28 cellular contexts compared by ENCODE assay signal in the genomic region with DNA sequence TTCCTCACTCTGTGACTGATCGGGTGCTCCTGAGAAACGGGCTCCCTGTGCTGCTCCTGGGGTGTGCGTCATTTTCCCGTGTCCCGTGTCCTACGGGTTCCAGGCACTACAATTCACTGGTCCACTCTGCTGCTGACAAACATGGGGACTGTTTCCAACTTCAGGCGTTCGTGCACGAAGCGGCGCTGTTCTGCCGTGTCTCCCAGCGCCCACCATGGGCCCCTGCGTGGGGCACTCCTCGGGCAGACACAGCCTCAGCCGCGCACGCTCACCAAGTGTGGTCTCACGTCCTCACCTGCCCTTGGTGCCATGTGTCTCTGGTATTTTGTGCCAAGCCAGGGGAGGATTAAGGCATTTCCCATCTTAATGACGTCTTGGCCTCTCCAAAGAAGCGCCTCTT. TPM values are rescaled to one million over a fixed set of nuclear protein-coding genes. Genes with fewer than 3 reads are reported as not detected.
"Had no signal": no experiment of that assay in that cellular context is flagged by ENCODE, and none has a peak within 500 bp of the region (broad histone marks: within the 10 kb centered on the region; RNA-seq: fewer than 3 reads in every experiment).

No MANE protein-coding gene starts in this region.

- H3K36me3 ChIP-seq: upper lobe of right lung had no signal

- H3K36me3 Mint-ChIP-seq: activated naive CD4-positive, alpha-beta T cell treated with anti-CD3 and anti-CD28 coated beads, Interleukin-2, amount 50 U/mL, for 24 hours had no signal

- H3K27me3 Mint-ChIP-seq: activated CD8-positive, alpha-beta T cell treated with anti-CD3 and anti-CD28 coated beads for 36 hours; activated naive CD4-positive, alpha-beta T cell treated with anti-CD3 and anti-CD28 coated beads, Interleukin-2, amount 50 U/mL, for 24 hours; activated naive CD8-positive, alpha-beta T cell treated with anti-CD3 and anti-CD28 coated beads, Interleukin-2, amount 50 U/mL, for 24 hours; activated T-helper 17 cell treated with anti-CD3 and anti-CD28 coated beads, Interleukin-2, amount 50 U/mL, for 72 hours had no signal

- H3K9me3 Mint-ChIP-seq: activated CD8-positive, alpha-beta T cell treated with anti-CD3 and anti-CD28 coated beads for 36 hours; activated naive CD4-positive, alpha-beta T cell treated with anti-CD3 and anti-CD28 coated beads, Interleukin-2, amount 50 U/mL, for 24 hours; activated naive CD8-positive, alpha-beta T cell treated with anti-CD3 and anti-CD28 coated beads, Interleukin-2, amount 50 U/mL, for 24 hours; activated T-cell treated with anti-CD3 and anti-CD28 coated beads, Interleukin-2, amount 50 U/mL, for 4 hours; activated T-helper 17 cell treated with anti-CD3 and anti-CD28 coated beads, Interleukin-2, amount 50 U/mL, for 72 hours; endodermal cell; immature natural killer cell; mesothelial cell of epicardium; neural crest cell; stimulated activated naive CD8-positive, alpha-beta T cell treated with anti-CD3 and anti-CD28 coated beads, Interleukin-15, amount 100 ng/mL, for 72 hours; T-helper 2 cell treated with Interferon-gamma antibody and Interleukin-4, amounts not matched to agents 5 μg/mL and 100 μg/mL, for 36 hours had no signal

- ATAC-seq: activated CD4-positive, CD25-positive, alpha-beta regulatory T cell treated with anti-CD3 and anti-CD28 coated beads, Interleukin-2, amount 50 U/mL, for 24 hours; activated CD8-positive, alpha-beta T cell treated with anti-CD3 and anti-CD28 coated beads for 36 hours; activated naive CD8-positive, alpha-beta T cell treated with anti-CD3 and anti-CD28 coated beads, Interleukin-2, amount 50 U/mL, for 24 hours; activated T-cell treated with anti-CD3 and anti-CD28 coated beads, Interleukin-2, amount 50 U/mL, for 4 hours; activated T-helper 17 cell treated with anti-CD3 and anti-CD28 coated beads, Interleukin-2, amount 50 U/mL, for 72 hours; esophagus mucosa; foreskin keratinocyte; heart left ventricle; left colon; naive thymus-derived CD8-positive, alpha-beta T cell; right cardiac atrium; stimulated activated naive CD8-positive, alpha-beta T cell treated with anti-CD3 and anti-CD28 coated beads, Interleukin-15, amount 100 ng/mL, for 72 hours; upper lobe of right lung had no signal

- H3K27ac Mint-ChIP-seq: activated CD8-positive, alpha-beta T cell treated with anti-CD3 and anti-CD28 coated beads for 36 hours; activated naive CD4-positive, alpha-beta T cell treated with anti-CD3 and anti-CD28 coated beads, Interleukin-2, amount 50 U/mL, for 24 hours; activated naive CD8-positive, alpha-beta T cell treated with anti-CD3 and anti-CD28 coated beads, Interleukin-2, amount 50 U/mL, for 24 hours; activated T-helper 17 cell treated with anti-CD3 and anti-CD28 coated beads, Interleukin-2, amount 50 U/mL, for 72 hours; endodermal cell; immature natural killer cell; mesothelial cell of epicardium; stimulated activated naive CD8-positive, alpha-beta T cell treated with anti-CD3 and anti-CD28 coated beads, Interleukin-15, amount 100 ng/mL, for 72 hours; T-helper 2 cell treated with Interferon-gamma antibody and Interleukin-4, amounts not matched to agents 5 μg/mL and 100 μg/mL, for 36 hours had no signal

- H3K27me3 ChIP-seq: foreskin keratinocyte, heart left ventricle, tibial artery, upper lobe of right lung had no signal

- H3K27ac ChIP-seq: foreskin keratinocyte, heart left ventricle, tibial artery, upper lobe of right lung had no signal

- H3K9me3 ChIP-seq: heart left ventricle, tibial artery, upper lobe of right lung had no signal

- H3K4me1 Mint-ChIP-seq: activated T-helper 17 cell treated with anti-CD3 and anti-CD28 coated beads, Interleukin-2, amount 50 U/mL, for 72 hours had no signal

- FAIRE-seq: kidney had no signal

- DNase-seq: activated CD4-positive, alpha-beta T cell treated with anti-CD3 and anti-CD28 coated beads for 48 hours; activated CD8-positive, alpha-beta T cell treated with anti-CD3 and anti-CD28 coated beads for 36 hours; activated gamma-delta T cell treated with Interleukin-2 at 50 U/mL for 16 hours; activated naive CD8-positive, alpha-beta T cell treated with anti-CD3 and anti-CD28 coated beads, Interleukin-2, amount 50 U/mL, for 24 hours; activated T-cell treated with anti-CD3 and anti-CD28 coated beads, Interleukin-2, amount 50 U/mL, for 4 hours; amygdala; central memory CD4-positive, alpha-beta T cell; endodermal cell; foreskin keratinocyte; heart left ventricle; hypothalamus; immature natural killer cell; kidney; left colon; mammary epithelial cell; naive thymus-derived CD8-positive, alpha-beta T cell; stimulated activated naive CD8-positive, alpha-beta T cell treated with anti-CD3 and anti-CD28 coated beads, Interleukin-15, amount 100 ng/mL, for 72 hours; T-helper 1 cell; tibial artery; upper lobe of right lung had no signal

- H3K4me3 Mint-ChIP-seq: activated CD8-positive, alpha-beta T cell treated with anti-CD3 and anti-CD28 coated beads for 36 hours; activated naive CD4-positive, alpha-beta T cell treated with anti-CD3 and anti-CD28 coated beads, Interleukin-2, amount 50 U/mL, for 24 hours; activated naive CD8-positive, alpha-beta T cell treated with anti-CD3 and anti-CD28 coated beads, Interleukin-2, amount 50 U/mL, for 24 hours; activated T-cell treated with anti-CD3 and anti-CD28 coated beads, Interleukin-2, amount 50 U/mL, for 4 hours; activated T-helper 17 cell treated with anti-CD3 and anti-CD28 coated beads, Interleukin-2, amount 50 U/mL, for 72 hours; endodermal cell; immature natural killer cell; mesothelial cell of epicardium; naive thymus-derived CD8-positive, alpha-beta T cell; neural crest cell; stimulated activated naive CD8-positive, alpha-beta T cell treated with anti-CD3 and anti-CD28 coated beads, Interleukin-15, amount 100 ng/mL, for 72 hours; T-helper 2 cell treated with Interferon-gamma antibody and Interleukin-4, amounts not matched to agents 5 μg/mL and 100 μg/mL, for 36 hours had no signal

- H3K4me3 ChIP-seq: heart left ventricle, tibial artery, upper lobe of right lung had no signal

RNA-seq across cellular contexts. Expression of gene GPR146, which starts 19.0 kb away (rescaled TPM):
- total RNA-seq: foreskin keratinocyte, neural crest cell had no signal
- polyA plus RNA-seq: foreskin keratinocyte had no signal
